Comparison of ENCODE assay signal across 19 cellular contexts in genomic region chr14:53047302-53047701, GRCh38.
"Had no signal": no experiment of that assay in that cellular context is flagged by ENCODE, and none has a peak within 500 bp of the region (broad histone marks: within the 10 kb centered on the region; RNA-seq: fewer than 3 reads in every experiment).

No MANE protein-coding gene starts in this region.

- H3K9me3 ChIP-seq: esophagus muscularis mucosa, right lobe of liver, thoracic aorta, upper lobe of right lung had no signal

- H3K27me3 Mint-ChIP-seq: activated naive CD8-positive, alpha-beta T cell treated with anti-CD3 and anti-CD28 coated beads, Interleukin-2, amount 50 U/mL, for 24 hours; memory B cell; natural killer cell treated with Interleukin-12 subunit alpha and Interleukin-12 subunit beta and Interleukin-15 and Interleukin-18, amount 100 ng/mL, for 72 hours; progenitor cell of endocrine pancreas had no signal

- H3K27ac Mint-ChIP-seq: activated naive CD8-positive, alpha-beta T cell treated with anti-CD3 and anti-CD28 coated beads, Interleukin-2, amount 50 U/mL, for 24 hours; activated T-helper 1 cell treated with anti-CD3 and anti-CD28 coated beads, Interleukin-12 subunit alpha, Interleukin-12 subunit beta, Interleukin-2, Interleukin-4 antibody, amounts not matched to agents 30 ng/mL and 10 ng/mL and 1 ng/mL, durations not matched to agents 14 hours and 24 hours and 36 hours; memory B cell; natural killer cell treated with Interleukin-12 subunit alpha and Interleukin-12 subunit beta and Interleukin-15 and Interleukin-18, amount 100 ng/mL, for 72 hours; progenitor cell of endocrine pancreas had no signal

- H3K36me3 ChIP-seq: right lobe of liver, thoracic aorta had no signal

- H3K27me3 ChIP-seq: esophagus muscularis mucosa, right lobe of liver, upper lobe of right lung had no signal

- ATAC-seq: activated naive CD8-positive, alpha-beta T cell treated with anti-CD3 and anti-CD28 coated beads, Interleukin-2, amount 50 U/mL, for 24 hours; left ventricle myocardium superior; natural killer cell treated with Interleukin-12 subunit alpha and Interleukin-12 subunit beta and Interleukin-15 and Interleukin-18, amount 100 ng/mL, for 72 hours; right lobe of liver; upper lobe of right lung had no signal

- H3K9me3 Mint-ChIP-seq: activated naive CD8-positive, alpha-beta T cell treated with anti-CD3 and anti-CD28 coated beads, Interleukin-2, amount 50 U/mL, for 24 hours; activated T-helper 1 cell treated with anti-CD3 and anti-CD28 coated beads, Interleukin-12 subunit alpha, Interleukin-12 subunit beta, Interleukin-2, Interleukin-4 antibody, amounts not matched to agents 30 ng/mL and 10 ng/mL and 1 ng/mL, durations not matched to agents 14 hours and 24 hours and 36 hours; memory B cell; natural killer cell treated with Interleukin-12 subunit alpha and Interleukin-12 subunit beta and Interleukin-15 and Interleukin-18, amount 100 ng/mL, for 72 hours had no signal

- DNase-seq: activated CD4-positive, alpha-beta T cell treated with anti-CD3 and anti-CD28 coated beads, Interleukin-2, amount 50 U/mL, for 1 hour; activated CD4-positive, CD25-positive, alpha-beta regulatory T cell; activated CD8-positive, alpha-beta memory T cell treated with anti-CD3 and anti-CD28 coated beads for 24 hours; activated naive CD4-positive, alpha-beta T cell; activated naive CD8-positive, alpha-beta T cell treated with anti-CD3 and anti-CD28 coated beads, Interleukin-2, amount 50 U/mL, for 24 hours; hypothalamus; kidney; left ventricle myocardium superior; occipital lobe; right lobe of liver; stimulated activated CD4-positive, alpha-beta T cell treated with anti-CD3 and anti-CD28 coated beads, Interleukin-1b, Interleukin-23, amount 100 ng/mL, for 48 hours; T-helper 2 cell; upper lobe of right lung had no signal

- H3K27ac ChIP-seq: esophagus muscularis mucosa, right lobe of liver, thoracic aorta, upper lobe of right lung had no signal

- H3K4me1 Mint-ChIP-seq: activated naive CD8-positive, alpha-beta T cell treated with anti-CD3 and anti-CD28 coated beads, Interleukin-2, amount 50 U/mL, for 24 hours; memory B cell had no signal

- H3K4me3 ChIP-seq: esophagus muscularis mucosa, right lobe of liver, thoracic aorta, upper lobe of right lung had no signal

- H3K4me3 Mint-ChIP-seq: activated naive CD8-positive, alpha-beta T cell treated with anti-CD3 and anti-CD28 coated beads, Interleukin-2, amount 50 U/mL, for 24 hours; activated T-helper 1 cell treated with anti-CD3 and anti-CD28 coated beads, Interleukin-12 subunit alpha, Interleukin-12 subunit beta, Interleukin-2, Interleukin-4 antibody, amounts not matched to agents 30 ng/mL and 10 ng/mL and 1 ng/mL, durations not matched to agents 14 hours and 24 hours and 36 hours; memory B cell; natural killer cell treated with Interleukin-12 subunit alpha and Interleukin-12 subunit beta and Interleukin-15 and Interleukin-18, amount 100 ng/mL, for 72 hours had no signal
